ENCODE assay signal across 11 cellular contexts in the genomic region with DNA sequence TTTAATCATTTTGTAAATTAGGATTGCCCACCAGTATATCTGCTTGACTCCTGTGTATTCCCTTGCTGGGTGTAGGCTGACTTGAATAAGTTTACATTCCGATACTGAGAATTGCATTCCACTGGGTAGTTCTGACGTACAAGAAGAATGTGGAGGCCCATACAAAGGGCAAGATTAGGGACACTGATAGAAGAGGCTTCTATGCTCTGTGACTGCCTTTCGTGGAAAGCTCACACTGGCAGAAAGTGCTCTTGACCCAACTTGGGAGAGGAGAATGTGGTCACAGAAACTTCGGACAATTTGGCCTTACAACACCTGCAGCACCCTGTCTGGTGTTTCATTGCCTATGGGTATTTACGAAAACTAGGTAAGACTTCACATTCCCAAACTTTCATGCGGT.
A peak's percentile ranks its signal among the peaks of the same experiment; 100 is the strongest.
DNase-seq lines count a peak whose midpoint lies in the region; ATAC-seq, FAIRE-seq and TF ChIP-seq lines count a peak whose summit lies in the region.
"Had no signal": no experiment of that assay in that cellular context is flagged by ENCODE, and none has a peak within 500 bp of the region (broad histone marks: within the 10 kb centered on the region; RNA-seq: fewer than 3 reads in every experiment).

No MANE protein-coding gene starts in this region.

- peaks cover 27% of the 10 kb centered on the region for H3K4me1 Mint-ChIP-seq in nephron

- peak overlapping the region; percentile 39 for H3K4me3 ChIP-seq in SJSA1
- no peak overlapping the region for H3K4me3 ChIP-seq in fibroblast of pulmonary artery (replicated peaks; ENCODE audit: low read depth, low read length)
- no peak overlapping the region for H3K4me3 ChIP-seq in Karpas-422 (ENCODE audit: low read length)

- H3K27ac Mint-ChIP-seq in nephron: peak overlapping the region; percentile 72 to 91 (median 79)

- no peaks in the 10 kb centered on the region for H3K9me3 ChIP-seq in SJSA1 (replicated peaks)
- no peaks in the 10 kb centered on the region for H3K9me3 ChIP-seq in Karpas-422 (ENCODE audit: low read length)

- peak overlapping the region; percentile 22 to 52 (median 31) for H3K4me3 Mint-ChIP-seq in nephron
- H3K4me3 Mint-ChIP-seq: activated T-helper 17 cell treated with anti-CD3 and anti-CD28 coated beads, Interleukin-2, amount 50 U/mL, for 72 hours; CD4-positive, alpha-beta memory T cell had no signal

- no peak for TF ChIP-seq POLR2A in GM18505 (IDR thresholded peaks at IDR 0.05; ENCODE audit: borderline replicate concordance, extremely low read depth, insufficient read depth, insufficient read length)

- H3K36me3 ChIP-seq in SJSA1 (peaks cover 9% of the 10 kb centered on the region; the same call in 1 of the 2 replicates), Karpas-422 (ENCODE audit: insufficient read depth, low read length) (no peaks in the 10 kb centered on the region)

- H4K20me1 ChIP-seq in Karpas-422 (ENCODE audit: insufficient read depth, low read depth, low read length): 0 out of 2 replicates have a peak, but pooled peaks cover 8% of the 10 kb centered on the region

- no peaks in the 10 kb centered on the region for H3K27me3 ChIP-seq in SJSA1 (replicated peaks)
- H3K27me3 ChIP-seq in Karpas-422 (ENCODE audit: low read length): no peaks in the 10 kb centered on the region

- no peak overlapping the region for H3K4me2 ChIP-seq in Karpas-422 (ENCODE audit: low read depth, low read length, poor library complexity, severe bottlenecking)

- no peak for TF ChIP-seq CTCF in fibroblast of pulmonary artery (IDR thresholded peaks at IDR 0.05; ENCODE audit: low read length, missing control alignments)
- TF ChIP-seq CTCF in nephron (IDR thresholded peaks at IDR 0.05; ENCODE audit: unreplicated experiment in 3 of 3): no peak

- DNase-seq in AG08395 (ENCODE audit: low spot score) (peak; percentile 43), SJSA1 (ENCODE audit: low read depth in 1 of 2, low spot score in 2 of 2) (peak; percentile 74 to 92), fibroblast of pulmonary artery (ENCODE audit: low read depth) (peak; percentile 87), RCC 7860 (ENCODE audit: low spot score) (no peak), Karpas-422 (no peak)
- DNase-seq: CD4-positive, alpha-beta memory T cell; glutamatergic neuron had no signal

- no peak for ATAC-seq in HG02973 (IDR thresholded peaks at IDR 0.05; ENCODE audit: unreplicated experiment)
- no peak for ATAC-seq in GM18505 (IDR thresholded peaks at IDR 0.05; ENCODE audit: unreplicated experiment)
- ATAC-seq: activated T-helper 17 cell treated with anti-CD3 and anti-CD28 coated beads, Interleukin-2, amount 50 U/mL, for 72 hours had no signal

- H3K4me1 ChIP-seq in SJSA1 (replicated peaks): peaks cover 18% of the 10 kb centered on the region
- peaks cover 6% of the 10 kb centered on the region for H3K4me1 ChIP-seq in Karpas-422 (ENCODE audit: low read length)

- no peak for FAIRE-seq in RCC 7860 (lab: Jason Lieb, UNC)

- H3K9me3 Mint-ChIP-seq in nephron: peaks cover 7% of the 10 kb centered on the region
- H3K9me3 Mint-ChIP-seq: activated T-helper 17 cell treated with anti-CD3 and anti-CD28 coated beads, Interleukin-2, amount 50 U/mL, for 72 hours had no signal

- no peaks in the 10 kb centered on the region for H3K27me3 Mint-ChIP-seq in nephron (ENCODE audit: low read depth)
- H3K27me3 Mint-ChIP-seq: activated T-helper 17 cell treated with anti-CD3 and anti-CD28 coated beads, Interleukin-2, amount 50 U/mL, for 72 hours; CD4-positive, alpha-beta memory T cell had no signal

- H3K27ac ChIP-seq in SJSA1 (peak overlapping the region; percentile 97), Karpas-422 (ENCODE audit: low read length) (no peak overlapping the region)

- H3K36me3 Mint-ChIP-seq in nephron (ENCODE audit: low read depth): peaks cover 18% of the 10 kb centered on the region
- H3K36me3 Mint-ChIP-seq: CD4-positive, alpha-beta memory T cell had no signal

- H3K9me2 ChIP-seq in Karpas-422 (replicated peaks; ENCODE audit: insufficient read depth, low read length): no peaks in the 10 kb centered on the region

- no peak overlapping the region for H2AFZ ChIP-seq in Karpas-422 (ENCODE audit: low read length)

- no peaks in the 10 kb centered on the region for H3K79me2 ChIP-seq in Karpas-422 (ENCODE audit: low read length)

- H3K9ac ChIP-seq in Karpas-422 (ENCODE audit: low read length): no peak overlapping the region

Comparison
In these comparisons a context has a peak if more than half of its experiments do, and no peak if none do; other contexts are left out.
1. DNase-seq: peak in AG08395 (single experiment), SJSA1 (2 of 2) and fibroblast of pulmonary artery (single experiment); none in RCC 7860 (single experiment) and Karpas-422 (single experiment).